ENCODE assay signal across 15 cellular contexts in genomic region chr6:149264629-149265028, GRCh38. TPM values are rescaled to one million over a fixed set of nuclear protein-coding genes. Genes with fewer than 3 reads are reported as not detected.
DNase-seq lines count a peak whose midpoint lies in the region; ATAC-seq and TF ChIP-seq lines count a peak whose summit lies in the region.
"Had no signal": no experiment of that assay in that cellular context is flagged by ENCODE, and none has a peak within 500 bp of the region (broad histone marks: within the 10 kb centered on the region; RNA-seq: fewer than 3 reads in every experiment).

No MANE protein-coding gene starts in this region.

- H3K9me3 Mint-ChIP-seq in activated CD8-positive, alpha-beta T cell treated with anti-CD3 and anti-CD28 coated beads, Interleukin-2, amount 10 ng/mL, durations not matched to agents 7 days and 5 days (ENCODE audit: insufficient read depth): no peaks in the 10 kb centered on the region
- H3K9me3 Mint-ChIP-seq: endodermal cell had no signal

- no peaks in the 10 kb centered on the region for H3K27me3 Mint-ChIP-seq in activated CD8-positive, alpha-beta T cell treated with anti-CD3 and anti-CD28 coated beads, Interleukin-2, amount 10 ng/mL, durations not matched to agents 7 days and 5 days (ENCODE audit: low read depth)

- CTCF ChIA-PET in activated CD8-positive, alpha-beta T cell treated with anti-CD3 and anti-CD28 coated beads, Interleukin-2, amount 10 ng/mL, durations not matched to agents 7 days and 5 days (lab: Charles Lee): no interaction called here

- H3K27me3 ChIP-seq in brain microvascular endothelial cell (replicated peaks): no peaks in the 10 kb centered on the region
- H3K27me3 ChIP-seq: pancreas, upper lobe of right lung had no signal

- H3K36me3 ChIP-seq in brain microvascular endothelial cell (replicated peaks): no peaks in the 10 kb centered on the region
- H3K36me3 ChIP-seq: heart left ventricle, pancreas, upper lobe of right lung had no signal

- in situ Hi-C loops in brain microvascular endothelial cell (cut with HindIII; ENCODE audit: low pct_ligation_motif_present, low sequenced_read_pairs): no loop called here

- H3K27ac Mint-ChIP-seq in activated CD8-positive, alpha-beta T cell treated with anti-CD3 and anti-CD28 coated beads, Interleukin-2, amount 10 ng/mL, durations not matched to agents 7 days and 5 days: peak overlapping the region; percentile 32
- H3K27ac Mint-ChIP-seq: endodermal cell had no signal

- H3K4me3 Mint-ChIP-seq in activated CD8-positive, alpha-beta T cell treated with anti-CD3 and anti-CD28 coated beads, Interleukin-2, amount 10 ng/mL, durations not matched to agents 7 days and 5 days: no peak overlapping the region
- H3K4me3 Mint-ChIP-seq: endodermal cell had no signal

- DNase-seq in DMS53 treated with DMSO at 0.1 percent for 48 hours (lab: John Stamatoyannopoulos, UW; ENCODE audit: unreplicated experiment) (peak; percentile 88), NCI-H69 (lab: John Stamatoyannopoulos, UW) (peak; percentile 32), iPS-NIHi7 (ENCODE audit: extremely low spot score) (peak; percentile 18), brain microvascular endothelial cell (no peak), hepatic stellate cell (ENCODE audit: low spot score) (no peak), NCI-H524 treated with DMSO at 0.1 percent for 48 hours (lab: John Stamatoyannopoulos, UW) (no peak), cortex of kidney (lab: John Stamatoyannopoulos, UW) (no peak)
- DNase-seq in activated CD8-positive, alpha-beta T cell treated with anti-CD3 and anti-CD28 coated beads, Interleukin-2, amount 10 ng/mL, durations not matched to agents 7 days and 5 days: peak; percentile 66
- DNase-seq: endodermal cell, heart left ventricle, OCI-M1, pancreas, upper lobe of right lung had no signal

- POLR2A ChIA-PET in activated CD8-positive, alpha-beta T cell treated with anti-CD3 and anti-CD28 coated beads, Interleukin-2, amount 10 ng/mL, durations not matched to agents 7 days and 5 days (lab: Charles Lee): interaction anchor here (0.6 to 1.1 kb wide), 2 partner anchors 10 to 53 kb away, joined by 3 to 4 read pairs; partner anchors contain the start of gene TAB2

- no peak overlapping the region for H3K4me3 ChIP-seq in brain microvascular endothelial cell (ENCODE audit: low read depth, low read length)
- H3K4me3 ChIP-seq: GM12878, heart left ventricle, lung, pancreas, upper lobe of right lung had no signal

- TF ChIP-seq CTCF in brain microvascular endothelial cell (IDR thresholded peaks at IDR 0.05; ENCODE audit: low read depth, low read length, missing control alignments): no peak

- peaks cover 50% of the 10 kb centered on the region for H3K4me1 Mint-ChIP-seq in activated CD8-positive, alpha-beta T cell treated with anti-CD3 and anti-CD28 coated beads, Interleukin-2, amount 10 ng/mL, durations not matched to agents 7 days and 5 days (ENCODE audit: low read depth)
- H3K4me1 Mint-ChIP-seq: endodermal cell had no signal

- H3K36me3 Mint-ChIP-seq in activated CD8-positive, alpha-beta T cell treated with anti-CD3 and anti-CD28 coated beads, Interleukin-2, amount 10 ng/mL, durations not matched to agents 7 days and 5 days (ENCODE audit: low read depth): no peaks in the 10 kb centered on the region

- H3K27ac ChIP-seq in brain microvascular endothelial cell: no peak overlapping the region
- H3K27ac ChIP-seq: heart left ventricle, pancreas, upper lobe of right lung had no signal

- ATAC-seq in activated CD8-positive, alpha-beta T cell treated with anti-CD3 and anti-CD28 coated beads, Interleukin-2, amount 10 ng/mL, durations not matched to agents 7 days and 5 days: peak; percentile 90
- ATAC-seq: GM12878, heart left ventricle, pancreas, upper lobe of right lung had no signal

RNA-seq across cellular contexts. Expression of gene TAB2, which starts 52.9 kb away (rescaled TPM):
- 100 to 1,000 TPM; 113 to 115 TPM for total RNA-seq in activated CD8-positive, alpha-beta T cell treated with anti-CD3 and anti-CD28 coated beads, Interleukin-2, amount 10 ng/mL, durations not matched to agents 7 days and 5 days

Comparison
In these comparisons a context has a peak if more than half of its experiments do, and no peak if none do; other contexts are left out.
1. DNase-seq: peak in DMS53 treated with DMSO at 0.1 percent for 48 hours (single experiment), NCI-H69 (single experiment), activated CD8-positive, alpha-beta T cell treated with anti-CD3 and anti-CD28 coated beads, Interleukin-2, amount 10 ng/mL, durations not matched to agents 7 days and 5 days (single experiment) and iPS-NIHi7 (single experiment); none in brain microvascular endothelial cell (single experiment), hepatic stellate cell (single experiment), NCI-H524 treated with DMSO at 0.1 percent for 48 hours (single experiment) and cortex of kidney (single experiment).